In genomic region chr15:57827021-57827420, GRCh38 we compare ENCODE assay signal across 30 cellular contexts.
DNase-seq lines count a peak whose midpoint lies in the region; ATAC-seq, FAIRE-seq and TF ChIP-seq lines count a peak whose summit lies in the region.
"Had no signal": no experiment of that assay in that cellular context is flagged by ENCODE, and none has a peak within 500 bp of the region (broad histone marks: within the 10 kb centered on the region; RNA-seq: fewer than 3 reads in every experiment).

No MANE protein-coding gene starts in this region.

- FAIRE-seq in GM12891 (lab: Jason Lieb, UNC) (no peak), bronchial epithelial cell (lab: Jason Lieb, UNC) (no peak)

- no peaks in the 10 kb centered on the region for H3K36me3 ChIP-seq in bronchial epithelial cell (ENCODE audit: control insufficient read depth, insufficient read depth, low read length)
- H3K36me3 ChIP-seq in heart right ventricle = no peaks in the 10 kb centered on the region
- H3K36me3 ChIP-seq: ascending aorta; BLaER1 treated with 17β-estradiol and CSF1 and Interleukin-3, amounts not matched to agents 10 nM and 100 nM; gastrocnemius medialis; right lobe of liver; SJSA1; suprapubic skin; upper lobe of right lung had no signal

- no peaks in the 10 kb centered on the region for H3K4me1 ChIP-seq in heart right ventricle
- H3K4me1 ChIP-seq: ascending aorta, gastrocnemius medialis, right lobe of liver, SJSA1, suprapubic skin, upper lobe of right lung had no signal

- WGBS in heart right ventricle, 2 donors = 86 to 88% methylated on average over 5 of the region's 5 CpGs

- no peaks in the 10 kb centered on the region for H3K9me3 ChIP-seq in heart right ventricle
- H3K9me3 ChIP-seq: ascending aorta; BLaER1 treated with 17β-estradiol and CSF1 and Interleukin-3, amounts not matched to agents 10 nM and 100 nM; gastrocnemius medialis; right lobe of liver; SJSA1; suprapubic skin; upper lobe of right lung had no signal

- no peak for TF ChIP-seq CTCF in bronchial epithelial cell (IDR thresholded peaks at IDR 0.05; ENCODE audit: insufficient read depth, low read length, severe bottlenecking)
- no peak for TF ChIP-seq CTCF in heart right ventricle (IDR thresholded peaks at IDR 0.05)

- ATAC-seq in SK-N-SH treated with all-trans-retinoic acid at 6 μM for 48 hours = no peak
- ATAC-seq in heart right ventricle = no peak
- ATAC-seq: activated CD4-positive, CD25-positive, alpha-beta regulatory T cell treated with anti-CD3 and anti-CD28 coated beads, Interleukin-2, amount 50 U/mL, for 24 hours; gastrocnemius medialis; right lobe of liver; upper lobe of right lung had no signal

- TF ChIP-seq POLR2A in GM12891 (IDR thresholded peaks at IDR 0.05; ENCODE audit: low read depth, low read length) = no peak

- H3K4me3 ChIP-seq in bronchial epithelial cell (ENCODE audit: low read depth, low read length) (no peak overlapping the region), heart right ventricle (no peak overlapping the region)
- H3K4me3 ChIP-seq: ascending aorta; BLaER1 treated with 17β-estradiol and CSF1 and Interleukin-3, amounts not matched to agents 10 nM and 100 nM; gastrocnemius medialis; right lobe of liver; SJSA1; suprapubic skin; upper lobe of right lung had no signal

- no peak overlapping the region for H3K27ac ChIP-seq in heart right ventricle
- H3K27ac ChIP-seq: ascending aorta; BLaER1 treated with 17β-estradiol and CSF1 and Interleukin-3, amounts not matched to agents 10 nM and 100 nM; gastrocnemius medialis; KMS-11; right lobe of liver; SJSA1; suprapubic skin; upper lobe of right lung had no signal

- H3K27me3 ChIP-seq in bronchial epithelial cell (ENCODE audit: control insufficient read depth, insufficient read depth, low read length) (peaks cover 2% of the 10 kb centered on the region), heart right ventricle (peaks cover 0 to 4% (median 0%) of the 10 kb centered on the region in 7 donors)
- H3K27me3 ChIP-seq: ascending aorta; BLaER1 treated with 17β-estradiol and CSF1 and Interleukin-3, amounts not matched to agents 10 nM and 100 nM; gastrocnemius medialis; right lobe of liver; upper lobe of right lung had no signal

- intact Hi-C loops in heart right ventricle (cut with DNase I) = loop anchor here in 1 of 10 donors (10.0 kb wide), 1 partner anchor 52 kb away; no protein-coding TSS in a partner anchor

- DNase-seq in GM12891 (ENCODE audit: insufficient read length, low spot score) (no peak), MV-4-11 (lab: John Stamatoyannopoulos, UW) (peak; percentile 45), bronchial epithelial cell (ENCODE audit: low read depth) (peak; percentile 23), renal cortical epithelial cell (ENCODE audit: low read depth) (peak; percentile 3), AML-193 (lab: John Stamatoyannopoulos, UW) (no peak), DMS153 (lab: John Stamatoyannopoulos, UW) (no peak), heart right ventricle (no peak)
- DNase-seq: activated CD4-positive, alpha-beta memory T cell treated with anti-CD3 and anti-CD28 coated beads for 36 hours; activated effector memory CD4-positive, alpha-beta T cell treated with Interleukin-2 at 50 U/mL for 16 hours; activated naive CD8-positive, alpha-beta T cell treated with anti-CD3 and anti-CD28 coated beads, Interleukin-2, amount 10 ng/mL, durations not matched to agents 7 days and 5 days; COR-L47; cortex of kidney; DND-41; gastrocnemius medialis; hippocampal formation; immature natural killer cell; NCI-H1694; NCI-H524; posterior cingulate gyrus; right lobe of liver; stimulated activated CD4-positive, alpha-beta T cell treated with anti-CD3 and anti-CD28 coated beads, Interleukin-12 subunit alpha, Interleukin-12 subunit beta, amount 100 ng/mL, for 4 hours; stimulated activated CD4-positive, alpha-beta T cell treated with anti-CD3 and anti-CD28 coated beads, Interleukin-4, amount 100 ng/mL, for 1 hour; upper lobe of right lung had no signal

TF ChIP-seq in GM12891, 5 proteins besides CTCF, POLR2A, EP300 and RAD21:
- peak; percentile 61 for TF ChIP-seq SPI1 (IDR thresholded peaks at IDR 0.05; ENCODE audit: low read depth, low read length)
- TF ChIP-seq POLR2AphosphoS5 (IDR thresholded peaks at IDR 0.05; ENCODE audit: low read depth, low read length) = no peak
- TF ChIP-seq TAF1 (IDR thresholded peaks at IDR 0.05; ENCODE audit: low read depth, low read length) = no peak
- no peak for TF ChIP-seq POU2F2 (IDR thresholded peaks at IDR 0.05; ENCODE audit: low read depth, low read length)
TF ChIP-seq in GM12891: peak in this region for 1.

TF ChIP-seq in SK-N-SH treated with all-trans-retinoic acid at 6 μM for 48 hours, 23 proteins besides CTCF, POLR2A, EP300 and RAD21:
- TF ChIP-seq SNAI2 (CRISPR knock-in tag; IDR thresholded peaks at IDR 0.05) (no peak), ZFP30 (CRISPR knock-in tag; IDR thresholded peaks at IDR 0.05) (no peak), ESRRG (CRISPR knock-in tag; IDR thresholded peaks at IDR 0.05) (no peak), TCF4 (CRISPR knock-in tag; IDR thresholded peaks at IDR 0.05; ENCODE audit: borderline replicate concordance) (no peak), ISL1 (CRISPR knock-in tag; IDR thresholded peaks at IDR 0.05) (no peak), ZC3H10 (CRISPR knock-in tag; IDR thresholded peaks at IDR 0.05) (no peak), POU6F1 (CRISPR knock-in tag; IDR thresholded peaks at IDR 0.05; ENCODE audit: borderline replicate concordance, low read depth) (no peak), ZNF70 (CRISPR knock-in tag; IDR thresholded peaks at IDR 0.05) (no peak), GLIS3 (CRISPR knock-in tag; IDR thresholded peaks at IDR 0.05) (no peak)
- TF ChIP-seq, protein P1, sequence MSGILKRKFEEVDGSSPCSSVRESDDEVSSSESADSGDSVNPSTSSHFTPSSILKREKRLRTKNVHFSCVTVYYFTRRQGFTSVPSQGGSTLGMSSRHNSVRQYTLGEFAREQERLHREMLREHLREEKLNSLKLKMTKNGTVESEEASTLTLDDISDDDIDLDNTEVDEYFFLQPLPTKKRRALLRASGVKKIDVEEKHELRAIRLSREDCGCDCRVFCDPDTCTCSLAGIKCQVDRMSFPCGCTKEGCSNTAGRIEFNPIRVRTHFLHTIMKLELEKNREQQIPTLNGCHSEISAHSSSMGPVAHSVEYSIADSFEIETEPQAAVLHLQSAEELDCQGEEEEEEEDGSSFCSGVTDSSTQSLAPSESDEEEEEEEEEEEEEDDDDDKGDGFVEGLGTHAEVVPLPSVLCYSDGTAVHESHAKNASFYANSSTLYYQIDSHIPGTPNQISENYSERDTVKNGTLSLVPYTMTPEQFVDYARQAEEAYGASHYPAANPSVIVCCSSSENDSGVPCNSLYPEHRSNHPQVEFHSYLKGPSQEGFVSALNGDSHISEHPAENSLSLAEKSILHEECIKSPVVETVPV (CRISPR knock-in tag; IDR thresholded peaks at IDR 0.05) = no peak
- TF ChIP-seq, protein P2, sequence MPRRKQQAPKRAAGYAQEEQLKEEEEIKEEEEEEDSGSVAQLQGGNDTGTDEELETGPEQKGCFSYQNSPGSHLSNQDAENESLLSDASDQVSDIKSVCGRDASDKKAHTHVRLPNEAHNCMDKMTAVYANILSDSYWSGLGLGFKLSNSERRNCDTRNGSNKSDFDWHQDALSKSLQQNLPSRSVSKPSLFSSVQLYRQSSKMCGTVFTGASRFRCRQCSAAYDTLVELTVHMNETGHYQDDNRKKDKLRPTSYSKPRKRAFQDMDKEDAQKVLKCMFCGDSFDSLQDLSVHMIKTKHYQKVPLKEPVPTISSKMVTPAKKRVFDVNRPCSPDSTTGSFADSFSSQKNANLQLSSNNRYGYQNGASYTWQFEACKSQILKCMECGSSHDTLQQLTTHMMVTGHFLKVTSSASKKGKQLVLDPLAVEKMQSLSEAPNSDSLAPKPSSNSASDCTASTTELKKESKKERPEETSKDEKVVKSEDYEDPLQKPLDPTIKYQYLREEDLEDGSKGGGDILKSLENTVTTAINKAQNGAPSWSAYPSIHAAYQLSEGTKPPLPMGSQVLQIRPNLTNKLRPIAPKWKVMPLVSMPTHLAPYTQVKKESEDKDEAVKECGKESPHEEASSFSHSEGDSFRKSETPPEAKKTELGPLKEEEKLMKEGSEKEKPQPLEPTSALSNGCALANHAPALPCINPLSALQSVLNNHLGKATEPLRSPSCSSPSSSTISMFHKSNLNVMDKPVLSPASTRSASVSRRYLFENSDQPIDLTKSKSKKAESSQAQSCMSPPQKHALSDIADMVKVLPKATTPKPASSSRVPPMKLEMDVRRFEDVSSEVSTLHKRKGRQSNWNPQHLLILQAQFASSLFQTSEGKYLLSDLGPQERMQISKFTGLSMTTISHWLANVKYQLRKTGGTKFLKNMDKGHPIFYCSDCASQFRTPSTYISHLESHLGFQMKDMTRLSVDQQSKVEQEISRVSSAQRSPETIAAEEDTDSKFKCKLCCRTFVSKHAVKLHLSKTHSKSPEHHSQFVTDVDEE (CRISPR knock-in tag; IDR thresholded peaks at IDR 0.05) = no peak
- TF ChIP-seq, protein P3, sequence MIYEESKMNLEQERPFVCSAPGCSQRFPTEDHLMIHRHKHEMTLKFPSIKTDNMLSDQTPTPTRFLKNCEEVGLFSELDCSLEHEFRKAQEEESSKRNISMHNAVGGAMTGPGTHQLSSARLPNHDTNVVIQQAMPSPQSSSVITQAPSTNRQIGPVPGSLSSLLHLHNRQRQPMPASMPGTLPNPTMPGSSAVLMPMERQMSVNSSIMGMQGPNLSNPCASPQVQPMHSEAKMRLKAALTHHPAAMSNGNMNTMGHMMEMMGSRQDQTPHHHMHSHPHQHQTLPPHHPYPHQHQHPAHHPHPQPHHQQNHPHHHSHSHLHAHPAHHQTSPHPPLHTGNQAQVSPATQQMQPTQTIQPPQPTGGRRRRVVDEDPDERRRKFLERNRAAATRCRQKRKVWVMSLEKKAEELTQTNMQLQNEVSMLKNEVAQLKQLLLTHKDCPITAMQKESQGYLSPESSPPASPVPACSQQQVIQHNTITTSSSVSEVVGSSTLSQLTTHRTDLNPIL (CRISPR knock-in tag; IDR thresholded peaks at IDR 0.05; ENCODE audit: low read depth) = no peak

Comparison
In these comparisons a context has a peak if more than half of its experiments do, and no peak if none do; other contexts are left out.
1. DNase-seq: peak in MV-4-11 (single experiment), bronchial epithelial cell (single experiment) and renal cortical epithelial cell (single experiment); none in GM12891 (single experiment), AML-193 (0 of 2), DMS153 (single experiment) and heart right ventricle (0 of 2).